In the genomic region with DNA sequence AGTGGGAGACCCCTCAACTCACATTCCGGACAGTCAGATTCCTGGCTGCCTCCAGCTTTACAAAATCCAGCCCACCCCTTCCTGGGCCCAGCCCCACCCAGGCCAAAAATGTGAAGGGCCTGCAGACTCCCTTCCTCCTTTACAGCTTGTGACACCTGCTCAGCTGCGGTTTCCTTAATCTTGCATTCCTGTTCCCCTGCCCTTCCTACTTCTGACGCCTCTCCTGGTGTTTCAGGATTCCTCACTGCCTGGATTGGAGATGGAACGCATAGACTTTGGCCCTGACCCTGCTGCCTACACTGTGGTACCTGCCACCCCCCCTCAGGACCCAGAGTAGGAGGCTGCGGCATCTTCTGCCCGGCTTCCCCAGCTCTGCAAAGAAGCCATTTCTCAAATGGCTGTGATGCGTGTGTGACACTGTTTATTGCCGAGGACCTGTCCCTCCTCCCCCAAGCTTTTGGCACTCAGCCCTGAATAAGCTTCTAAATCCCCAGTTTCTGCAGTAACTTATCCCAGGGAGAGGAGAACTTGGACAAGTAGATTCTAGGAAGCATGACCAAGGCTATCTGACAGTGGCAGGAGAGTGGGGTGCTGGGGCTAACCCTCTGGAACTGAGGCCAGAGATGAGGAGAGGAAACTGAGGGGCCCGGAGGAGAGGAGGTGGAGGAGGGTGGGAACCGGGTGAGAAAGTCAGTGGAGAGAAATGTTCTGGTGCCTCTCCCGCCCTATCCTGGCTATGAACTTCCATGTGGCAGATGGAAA, we compare ENCODE assay signal across 7 cellular contexts. TPM values are rescaled to one million over a fixed set of nuclear protein-coding genes. Genes with fewer than 3 reads are reported as not detected.
DNase-seq lines count a peak whose midpoint lies in the region; ATAC-seq and TF ChIP-seq lines count a peak whose summit lies in the region.

No MANE protein-coding gene starts in this region.

- H3K27ac Mint-ChIP-seq in activated T-helper 17 cell treated with anti-CD3 and anti-CD28 coated beads, Interleukin-2, amount 50 U/mL, for 72 hours, result no peak overlapping the region

- WGBS in spleen, 5 donors, result 55 to 66% (median 56%) methylated on average over 11 of the region's 11 CpGs

- no peak for TF ChIP-seq CTCF in left ventricle myocardium inferior (IDR thresholded peaks at IDR 0.05; ENCODE audit: borderline replicate concordance)
- TF ChIP-seq CTCF in spleen (IDR thresholded peaks at IDR 0.05 in 8 of 11, conservative IDR thresholded peaks at IDR 0.05 in 3 of 11), result no peak

- ATAC-seq in activated T-helper 17 cell treated with anti-CD3 and anti-CD28 coated beads, Interleukin-2, amount 50 U/mL, for 72 hours (replicated peaks), result no peak
- ATAC-seq in GM18870 (IDR thresholded peaks at IDR 0.05; ENCODE audit: unreplicated experiment), result no peak

- H3K4me1 Mint-ChIP-seq in activated T-helper 17 cell treated with anti-CD3 and anti-CD28 coated beads, Interleukin-2, amount 50 U/mL, for 72 hours, result no peaks in the 10 kb centered on the region

- H3K27ac ChIP-seq in left ventricle myocardium inferior (replicated peaks), result peak overlapping the region; percentile 82
- peak overlapping the region in 2 of 8 donors; percentile 61 to 65 for H3K27ac ChIP-seq in spleen

- no peaks in the 10 kb centered on the region for H3K9me3 Mint-ChIP-seq in activated T-helper 17 cell treated with anti-CD3 and anti-CD28 coated beads, Interleukin-2, amount 50 U/mL, for 72 hours

- DNase-seq in NCI-H1694 treated with DMSO at 0.1 percent for 48 hours (lab: John Stamatoyannopoulos, UW), result peak; percentile 10
- DNase-seq in amniotic epithelial cell (ENCODE audit: low read depth), result peak; percentile 48
- DNase-seq in left ventricle myocardium inferior, result no peak
- DNase-seq in spleen, result peak; percentile 34
- no peak for DNase-seq in mucosa of gallbladder (ENCODE audit: low spot score)

- no peaks in the 10 kb centered on the region for H3K36me3 ChIP-seq in left ventricle myocardium inferior
- H3K36me3 ChIP-seq in spleen, result no peaks in the 10 kb centered on the region

- H3K36me3 Mint-ChIP-seq in activated T-helper 17 cell treated with anti-CD3 and anti-CD28 coated beads, Interleukin-2, amount 50 U/mL, for 72 hours (ENCODE audit: low read depth), result no peaks in the 10 kb centered on the region

- H3K4me3 Mint-ChIP-seq in activated T-helper 17 cell treated with anti-CD3 and anti-CD28 coated beads, Interleukin-2, amount 50 U/mL, for 72 hours, result no peak overlapping the region

- intact Hi-C loops in left ventricle myocardium inferior (cut with micrococcal nuclease) (loop anchor here (10.0 kb wide), 2 partner anchors 77 to 187 kb away; partner anchors contain the start of gene ASIC1), spleen (cut with DNase I; ENCODE audit: low total_unique reads) (loop anchor here (10.0 kb wide), 1 partner anchor 197 kb away; no protein-coding TSS in a partner anchor)

- H3K27me3 ChIP-seq in left ventricle myocardium inferior (ENCODE audit: low read depth) (peaks cover 20% of the 10 kb centered on the region), spleen (replicated peaks in 1 of 7) (peaks cover 0 to 32% (median 0%) of the 10 kb centered on the region in 7 donors)

- TF ChIP-seq POLR2A in spleen (IDR thresholded peaks at IDR 0.05), result no peak

- H3K4me1 ChIP-seq in left ventricle myocardium inferior (peaks cover 43% of the 10 kb centered on the region), spleen (peaks cover 0 to 32% (median 11%) of the 10 kb centered on the region in 6 donors)

- peaks cover 6% of the 10 kb centered on the region for H3K27me3 Mint-ChIP-seq in activated T-helper 17 cell treated with anti-CD3 and anti-CD28 coated beads, Interleukin-2, amount 50 U/mL, for 72 hours

- no peak overlapping the region for H3K4me3 ChIP-seq in left ventricle myocardium inferior
- no peak overlapping the region for H3K4me3 ChIP-seq in spleen

- H3K9me3 ChIP-seq in left ventricle myocardium inferior (replicated peaks), result no peaks in the 10 kb centered on the region
- no peaks in the 10 kb centered on the region for H3K9me3 ChIP-seq in spleen

RNA-seq across cellular contexts. Expression of gene BCDIN3D, which starts 24.9 kb away (rescaled TPM):
- total RNA-seq in left ventricle myocardium inferior, result 2.9 TPM
- 1 to 10 TPM; 4.8 to 7.4 (median 5.3) TPM for total RNA-seq in spleen
- polyA plus RNA-seq in spleen, result 1 to 10 TPM; 3.3 to 5.1 (median 4.6) TPM
- 1 to 10 TPM; 3.4 to 5.1 TPM for total RNA-seq in activated T-helper 17 cell treated with anti-CD3 and anti-CD28 coated beads, Interleukin-2, amount 50 U/mL, for 72 hours
- total RNA-seq in mucosa of gallbladder, result 6.0 TPM

RNA-seq across cellular contexts. Expression of gene FAIM2, which starts 35.9 kb away (rescaled TPM):
- total RNA-seq in left ventricle myocardium inferior (7.4 TPM), spleen (1 to 10 TPM in 4 of 7 donors, under 1 TPM in 2, not detected in 1; 0.09 to 3.2 (median 1.7) TPM), mucosa of gallbladder (13.0 TPM)
- under 1 TPM; 0.04 to 0.19 (median 0.17) TPM for polyA plus RNA-seq in spleen
- total RNA-seq in activated T-helper 17 cell treated with anti-CD3 and anti-CD28 coated beads, Interleukin-2, amount 50 U/mL, for 72 hours, result 1 to 10 TPM in 1 of 2 donors, under 1 TPM in 1; 0.73 to 1.6 TPM

RNA-seq across cellular contexts. Expression of gene NCKAP5L, which starts 39.5 kb away (rescaled TPM):
- total RNA-seq in left ventricle myocardium inferior (25.5 TPM), spleen (10 to 100 TPM; 19.9 to 29.4 (median 23.6) TPM), mucosa of gallbladder (22.0 TPM)
- 10 to 100 TPM in 1 of 3 donors, 1 to 10 TPM in 2; 3.6 to 15.3 (median 7.0) TPM for polyA plus RNA-seq in spleen
- total RNA-seq in activated T-helper 17 cell treated with anti-CD3 and anti-CD28 coated beads, Interleukin-2, amount 50 U/mL, for 72 hours, result 1 to 10 TPM; 1.2 to 2.4 TPM

Comparison
In these comparisons a context has a peak if more than half of its experiments do, and no peak if none do; other contexts are left out.
1. DNase-seq: peak in NCI-H1694 treated with DMSO at 0.1 percent for 48 hours (single experiment), amniotic epithelial cell (single experiment) and spleen (single experiment); none in left ventricle myocardium inferior (single experiment) and mucosa of gallbladder (single experiment).